In genomic region chr3:95424296-95424695, GRCh38 we compare ENCODE assay signal across 25 cellular contexts.
"Had no signal": no experiment of that assay in that cellular context is flagged by ENCODE, and none has a peak within 500 bp of the region (broad histone marks: within the 10 kb centered on the region; RNA-seq: fewer than 3 reads in every experiment).

No MANE protein-coding gene starts in this region.

- H3K27ac Mint-ChIP-seq: activated CD4-positive, alpha-beta memory T cell treated with anti-CD3 and anti-CD28 coated beads, Interleukin-2, amount 10 ng/mL, durations not matched to agents 7 days and 5 days; activated naive CD4-positive, alpha-beta T cell treated with anti-CD3 and anti-CD28 coated beads for 36 hours; activated naive CD8-positive, alpha-beta T cell; activated T-helper 17 cell treated with anti-CD3 and anti-CD28 coated beads, Interleukin-2, amount 50 U/mL, for 72 hours; T-helper 17 cell had no signal

- ATAC-seq: activated T-helper 17 cell treated with anti-CD3 and anti-CD28 coated beads, Interleukin-2, amount 50 U/mL, for 72 hours; T-helper 17 cell had no signal

- DNase-seq: activated CD4-positive, alpha-beta memory T cell treated with anti-CD3 and anti-CD28 coated beads, Interleukin-2, amount 10 ng/mL, durations not matched to agents 7 days and 5 days; activated CD4-positive, alpha-beta T cell treated with anti-CD3 and anti-CD28 coated beads, Interleukin-2, amount 50 U/mL, for 1 hour; activated CD4-positive, CD25-positive, alpha-beta regulatory T cell; activated gamma-delta T cell; activated naive CD4-positive, alpha-beta T cell treated with anti-CD3 and anti-CD28 coated beads for 36 hours; activated T-cell treated with anti-CD3 and anti-CD28 coated beads for 4 hours; activated T-cell treated with anti-CD3 and anti-CD28 coated beads, Interleukin-2, amount 50 U/mL, for 48 hours; brain microvascular endothelial cell; IMR-90; KG1; NCI-H1048; NCI-H1930; NCI-H345; NCI-H510A treated with DMSO at 0.1 percent for 48 hours; Peyer's patch; Right ventricle myocardium superior; SJCRH30; SK-N-SH; T-helper 17 cell; T-helper 9 cell had no signal

- H3K4me3 Mint-ChIP-seq: activated CD4-positive, alpha-beta memory T cell treated with anti-CD3 and anti-CD28 coated beads, Interleukin-2, amount 10 ng/mL, durations not matched to agents 7 days and 5 days; activated naive CD4-positive, alpha-beta T cell treated with anti-CD3 and anti-CD28 coated beads for 36 hours; activated naive CD8-positive, alpha-beta T cell; activated T-helper 17 cell treated with anti-CD3 and anti-CD28 coated beads, Interleukin-2, amount 50 U/mL, for 72 hours; T-helper 17 cell had no signal

- H3K36me3 Mint-ChIP-seq: activated naive CD8-positive, alpha-beta T cell had no signal

- H3K4me3 ChIP-seq: cardiac muscle cell, Peyer's patch, SJCRH30 had no signal

- H3K27ac ChIP-seq: brain microvascular endothelial cell, cardiac muscle cell, Peyer's patch, RWPE1, SJCRH30 had no signal

- H3K9ac ChIP-seq: SK-N-SH had no signal

- H3K4me1 ChIP-seq: Peyer's patch had no signal

- FAIRE-seq: TTC549 had no signal

- H3K9me3 ChIP-seq: Peyer's patch, SJCRH30, SK-N-SH had no signal

- H3K36me3 ChIP-seq: brain microvascular endothelial cell, cardiac muscle cell, Peyer's patch had no signal

- H3K27me3 Mint-ChIP-seq: activated CD4-positive, alpha-beta memory T cell treated with anti-CD3 and anti-CD28 coated beads, Interleukin-2, amount 10 ng/mL, durations not matched to agents 7 days and 5 days; activated naive CD8-positive, alpha-beta T cell; activated T-helper 17 cell treated with anti-CD3 and anti-CD28 coated beads, Interleukin-2, amount 50 U/mL, for 72 hours; T-helper 17 cell had no signal

- H3K9me3 Mint-ChIP-seq: activated CD4-positive, alpha-beta memory T cell treated with anti-CD3 and anti-CD28 coated beads, Interleukin-2, amount 10 ng/mL, durations not matched to agents 7 days and 5 days had no signal

- H3K4me1 Mint-ChIP-seq: activated CD4-positive, alpha-beta memory T cell treated with anti-CD3 and anti-CD28 coated beads, Interleukin-2, amount 10 ng/mL, durations not matched to agents 7 days and 5 days; activated T-helper 17 cell treated with anti-CD3 and anti-CD28 coated beads, Interleukin-2, amount 50 U/mL, for 72 hours; T-helper 17 cell had no signal
